In the genomic region with DNA sequence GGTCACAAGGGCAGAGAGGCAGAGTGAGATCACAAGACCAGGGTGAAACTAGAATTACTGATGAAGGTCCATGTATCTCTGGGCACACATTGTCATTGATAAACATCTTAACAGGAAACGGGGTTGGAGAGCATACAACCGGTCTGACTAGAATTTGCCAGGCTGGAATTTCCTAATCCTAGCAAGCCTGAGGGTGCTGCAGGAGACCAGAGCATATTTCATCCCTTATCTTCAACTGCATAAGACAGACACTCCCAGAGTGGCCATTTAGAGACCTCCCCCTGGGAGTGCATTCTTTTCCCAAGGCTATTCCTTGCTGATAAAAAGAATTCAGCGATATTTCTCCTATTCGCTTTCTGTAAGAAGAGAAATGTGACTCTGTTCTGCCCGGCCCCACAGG, we compare ENCODE assay signal across 13 cellular contexts.
"Had no signal": no experiment of that assay in that cellular context is flagged by ENCODE, and none has a peak within 500 bp of the region (broad histone marks: within the 10 kb centered on the region; RNA-seq: fewer than 3 reads in every experiment).

No MANE protein-coding gene starts in this region.

- H3K4me1 ChIP-seq: colonic mucosa, esophagus muscularis mucosa, neural progenitor cell, pancreas, uterus had no signal

- DNase-seq: activated CD4-positive, CD25-positive, alpha-beta regulatory T cell treated with anti-CD3 and anti-CD28 coated beads, Interleukin-2, amount 50 U/mL, for 72 hours; activated naive CD8-positive, alpha-beta T cell treated with anti-CD3 and anti-CD28 coated beads for 36 hours; central memory CD4-positive, alpha-beta T cell; colonic mucosa; mammary epithelial cell; naive B cell; pancreas; stimulated activated CD4-positive, alpha-beta T cell treated with anti-CD3 and anti-CD28 coated beads, Interleukin-1b, Interleukin-23, amount 100 ng/mL, for 48 hours; uterus had no signal

- H3K79me2 ChIP-seq: hepatocyte had no signal

- H3K9ac ChIP-seq: neural progenitor cell had no signal

- H3K36me3 ChIP-seq: colonic mucosa, esophagus muscularis mucosa, neural progenitor cell, pancreas, uterus had no signal

- ATAC-seq: left lobe of liver, pancreas had no signal

- H3K9me3 ChIP-seq: colonic mucosa, pancreas had no signal

- H3K4me3 ChIP-seq: colonic mucosa, esophagus muscularis mucosa, hepatocyte, neural progenitor cell, pancreas, uterus had no signal

- H3K27me3 ChIP-seq: colonic mucosa, esophagus muscularis mucosa, hepatocyte, neural progenitor cell, pancreas, uterus had no signal

- H3K4me2 ChIP-seq: hepatocyte, neural progenitor cell had no signal

- H2AFZ ChIP-seq: hepatocyte, neural progenitor cell had no signal

- H3K27ac ChIP-seq: colonic mucosa, esophagus muscularis mucosa, hepatocyte, neural progenitor cell, pancreas, uterus had no signal
